9 cellular contexts compared by ENCODE assay signal in the genomic region with DNA sequence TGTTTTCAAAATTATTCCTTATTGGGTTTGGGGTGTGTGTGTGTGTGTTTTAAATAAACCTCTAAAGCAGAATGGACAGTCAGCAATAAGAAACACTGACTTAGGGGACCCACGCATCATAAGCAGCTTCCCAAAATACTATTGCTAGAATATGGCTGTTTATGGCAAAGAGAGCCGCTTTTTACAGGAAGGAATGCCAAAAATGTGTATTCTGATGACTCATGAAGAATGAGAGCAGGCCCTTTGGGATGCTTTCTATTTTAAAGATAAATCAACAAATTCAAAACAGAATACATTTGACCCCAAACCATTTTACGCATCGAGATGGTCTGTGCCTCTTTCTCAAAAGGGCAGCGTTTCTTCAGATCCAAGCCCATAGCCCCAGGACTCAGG. TPM values are rescaled to one million over a fixed set of nuclear protein-coding genes. Genes with fewer than 3 reads are reported as not detected.
DNase-seq lines count a peak whose midpoint lies in the region; ATAC-seq and TF ChIP-seq lines count a peak whose summit lies in the region.
"Had no signal": no experiment of that assay in that cellular context is flagged by ENCODE, and none has a peak within 500 bp of the region (broad histone marks: within the 10 kb centered on the region; RNA-seq: fewer than 3 reads in every experiment).

No MANE protein-coding gene starts in this region.

- peaks cover 34% of the 10 kb centered on the region for H3K36me3 Mint-ChIP-seq in memory B cell

- ATAC-seq in heart right ventricle (peak in 6 of 8 donors; percentile 3 to 22 (median 13)), left ventricle myocardium superior (no peak), memory B cell (ENCODE audit: low read depth) (no peak), HG03135 (IDR thresholded peaks at IDR 0.05; ENCODE audit: unreplicated experiment) (no peak), HG03469 (IDR thresholded peaks at IDR 0.05; ENCODE audit: unreplicated experiment) (no peak), upper lobe of right lung (no peak)

- H3K9me3 ChIP-seq in heart right ventricle (peaks cover 0 to 5% (median 0%) of the 10 kb centered on the region in 11 donors), upper lobe of right lung (no peaks in the 10 kb centered on the region)

- WGBS in heart right ventricle, 2 donors = 52 to 56% methylated on average over 5 of the region's 5 CpGs

- peak overlapping the region in 9 of 10 donors; percentile 1 to 90 (median 81) for H3K27ac ChIP-seq in heart right ventricle
- no peak overlapping the region for H3K27ac ChIP-seq in upper lobe of right lung

- peak overlapping the region; percentile 74 for H3K27ac Mint-ChIP-seq in memory B cell

- intact Hi-C loops in heart right ventricle (cut with DNase I) (loop anchor here in 7 of 10 donors (2.0 to 10.0 kb wide), 3 partner anchors 35 to 57 kb away; partner anchors contain the start of gene ARHGAP17 (in 1 of the 7)), left ventricle myocardium superior (cut with micrococcal nuclease) (no loop called here), upper lobe of right lung (cut with DNase I) (no loop called here)

- TF ChIP-seq CTCF in heart right ventricle (IDR thresholded peaks at IDR 0.05) = no peak
- TF ChIP-seq CTCF in choroid plexus epithelial cell (conservative IDR thresholded peaks at IDR 0.05; ENCODE audit: low read depth, low read length) = no peak
- TF ChIP-seq CTCF in upper lobe of right lung (IDR thresholded peaks at IDR 0.05) = no peak

- H3K9me3 Mint-ChIP-seq in memory B cell = peaks cover 4% of the 10 kb centered on the region

- peaks cover 62% of the 10 kb centered on the region for H3K4me1 Mint-ChIP-seq in memory B cell

- DNase-seq in heart right ventricle (no peak), left ventricle myocardium superior (no peak), choroid plexus epithelial cell (ENCODE audit: low read depth) (peak; percentile 86), memory B cell (ENCODE audit: low spot score in 2 of 2) (no peak), CD1c-positive myeloid dendritic cell (ENCODE audit: extremely low spot score) (no peak), upper lobe of right lung (no peak)
- DNase-seq: NCI-H524 treated with DMSO at 0.1 percent for 48 hours had no signal

- H3K4me1 ChIP-seq in heart right ventricle (peaks cover 16 to 83% (median 68%) of the 10 kb centered on the region in 9 donors), upper lobe of right lung (peaks cover 33% of the 10 kb centered on the region)

- H3K4me3 ChIP-seq in heart right ventricle (no peak overlapping the region), choroid plexus epithelial cell (ENCODE audit: low read depth, low read length) (no peak overlapping the region), upper lobe of right lung (no peak overlapping the region)

- H3K27me3 ChIP-seq in heart right ventricle (no peaks in the 10 kb centered on the region), upper lobe of right lung (no peaks in the 10 kb centered on the region)

- H3K27me3 Mint-ChIP-seq in memory B cell = no peaks in the 10 kb centered on the region

- H3K36me3 ChIP-seq in heart right ventricle (peaks cover 0 to 56% (median 11%) of the 10 kb centered on the region in 9 donors), upper lobe of right lung (peaks cover 42% of the 10 kb centered on the region)

- no peak overlapping the region for H3K4me3 Mint-ChIP-seq in memory B cell

RNA-seq across cellular contexts. Expression of gene ARHGAP17, which starts 37.5 kb away (rescaled TPM):
- 10 to 100 TPM; 45.7 to 95.9 (median 76.2) TPM for total RNA-seq in heart right ventricle
- 10 to 100 TPM; 30.4 to 54.7 TPM for polyA plus RNA-seq in heart right ventricle
- total RNA-seq in left ventricle myocardium superior = 72.2 TPM
- 81.6 TPM for total RNA-seq in upper lobe of right lung

Comparison
In these comparisons a context has a peak if more than half of its experiments do, and no peak if none do; other contexts are left out.
1. ATAC-seq: peak in heart right ventricle (6 of 8); none in left ventricle myocardium superior (single experiment), memory B cell (single experiment), HG03135 (single experiment), HG03469 (single experiment) and upper lobe of right lung (single experiment).
2. intact Hi-C loops: an anchor here in heart right ventricle (2.0 to 10.0 kb wide); none called in left ventricle myocardium superior and upper lobe of right lung.